Comparison of ENCODE assay signal across 33 cellular contexts in the genomic region with DNA sequence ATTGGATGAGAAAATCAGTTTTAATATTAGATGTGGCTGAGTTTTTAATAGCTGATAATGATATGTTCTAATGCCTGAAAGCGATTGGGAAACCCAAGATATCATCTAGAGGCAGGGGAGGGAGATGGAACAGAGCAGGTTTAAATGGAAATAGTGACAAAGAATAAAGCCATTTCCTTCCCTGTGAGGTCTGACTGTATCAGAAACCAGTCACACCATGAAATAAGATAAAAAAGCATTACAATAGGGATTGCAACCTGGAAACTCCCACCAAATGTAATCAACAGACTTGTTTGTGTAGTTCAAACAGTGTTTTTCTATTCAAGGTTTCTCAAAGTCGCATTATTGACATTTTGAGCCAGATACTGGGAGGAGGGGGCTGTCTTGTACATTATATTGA.
"Had no signal": no experiment of that assay in that cellular context is flagged by ENCODE, and none has a peak within 500 bp of the region (broad histone marks: within the 10 kb centered on the region; RNA-seq: fewer than 3 reads in every experiment).

No MANE protein-coding gene starts in this region.

- H3K9me3 Mint-ChIP-seq: activated naive CD8-positive, alpha-beta T cell treated with anti-CD3 and anti-CD28 coated beads, Interleukin-2, amount 10 ng/mL, durations not matched to agents 7 days and 5 days; activated T-helper 1 cell treated with anti-CD3 and anti-CD28 coated beads, Interleukin-12 subunit alpha, Interleukin-12 subunit beta, Interleukin-2, Interleukin-4 antibody, amounts not matched to agents 30 ng/mL and 10 ng/mL and 1 ng/mL, durations not matched to agents 14 hours and 24 hours and 36 hours; activated T-helper 2 cell treated with anti-CD3 and anti-CD28 coated beads, Interferon-gamma antibody, Interleukin-2, Interleukin-4, amounts not matched to agents 10 μg/mL and 5 μg/mL and 100 μg/mL, durations not matched to agents 14 hours and 24 hours and 36 hours; central memory CD8-positive, alpha-beta T cell; dendritic cell treated with granulocyte-macrophage colony-stimulating factor and Interleukin-4, amounts not matched to agents 40 ng/mL and 50 ng/mL, for 4 days; T-helper 2 cell treated with Interferon-gamma antibody and Interleukin-4, amounts not matched to agents 5 μg/mL and 100 μg/mL, for 36 hours had no signal

- H3K4me1 ChIP-seq: foreskin keratinocyte, gastrocnemius medialis had no signal

- H3K4me3 Mint-ChIP-seq: activated B cell treated with CpG ODN at 0.5 μM for 24 hours; activated CD4-positive, alpha-beta memory T cell treated with anti-CD3 and anti-CD28 coated beads, Interleukin-2, amount 10 ng/mL, durations not matched to agents 7 days and 5 days; activated CD4-positive, alpha-beta T cell treated with anti-CD3 and anti-CD28 coated beads, Interleukin-2, amount 10 ng/mL, durations not matched to agents 24 days and 14 days; activated CD8-positive, alpha-beta memory T cell treated with anti-CD3 and anti-CD28 coated beads, Interleukin-2, amount 10 ng/mL, durations not matched to agents 7 days and 5 days; activated naive CD4-positive, alpha-beta T cell treated with anti-CD3 and anti-CD28 coated beads for 36 hours; activated naive CD4-positive, alpha-beta T cell treated with anti-CD3 and anti-CD28 coated beads, Interleukin-2, amount 50 U/mL, for 24 hours; activated naive CD8-positive, alpha-beta T cell treated with anti-CD3 and anti-CD28 coated beads, Interleukin-2, amount 10 ng/mL, durations not matched to agents 7 days and 5 days; activated T-helper 1 cell treated with anti-CD3 and anti-CD28 coated beads, Interleukin-12 subunit alpha, Interleukin-12 subunit beta, Interleukin-2, Interleukin-4 antibody, amounts not matched to agents 30 ng/mL and 10 ng/mL and 1 ng/mL, durations not matched to agents 14 hours and 24 hours and 36 hours; central memory CD8-positive, alpha-beta T cell; dendritic cell treated with granulocyte-macrophage colony-stimulating factor and Interleukin-4, amounts not matched to agents 40 ng/mL and 50 ng/mL, for 4 days; T-helper 17 cell; T-helper 2 cell treated with Interferon-gamma antibody and Interleukin-4, amounts not matched to agents 5 μg/mL and 100 μg/mL, for 36 hours had no signal

- H3K27me3 Mint-ChIP-seq: activated CD4-positive, alpha-beta T cell treated with anti-CD3 and anti-CD28 coated beads, Interleukin-2, amount 10 ng/mL, durations not matched to agents 24 days and 14 days had no signal

- H3K36me3 Mint-ChIP-seq: activated CD8-positive, alpha-beta memory T cell treated with anti-CD3 and anti-CD28 coated beads, Interleukin-2, amount 10 ng/mL, durations not matched to agents 7 days and 5 days; activated naive CD4-positive, alpha-beta T cell treated with anti-CD3 and anti-CD28 coated beads, Interleukin-2, amount 50 U/mL, for 24 hours; activated naive CD8-positive, alpha-beta T cell treated with anti-CD3 and anti-CD28 coated beads, Interleukin-2, amount 10 ng/mL, durations not matched to agents 7 days and 5 days had no signal

- H3K4me3 ChIP-seq: coronary artery, gastrocnemius medialis, heart left ventricle had no signal

- H3K27me3 ChIP-seq: brain microvascular endothelial cell, gastrocnemius medialis, heart left ventricle had no signal

- DNase-seq: activated B cell treated with CpG ODN at 0.5 μM for 24 hours; activated CD4-positive, alpha-beta memory T cell treated with anti-CD3 and anti-CD28 coated beads, Interleukin-2, amount 10 ng/mL, durations not matched to agents 7 days and 5 days; activated CD4-positive, alpha-beta T cell treated with anti-CD3 and anti-CD28 coated beads, Interleukin-2, amount 10 ng/mL, durations not matched to agents 24 days and 14 days; activated CD8-positive, alpha-beta memory T cell treated with anti-CD3 and anti-CD28 coated beads, Interleukin-2, amount 50 U/mL, for 4 hours; activated effector memory CD4-positive, alpha-beta T cell treated with anti-CD3 and anti-CD28 coated beads, Interleukin-2, amount 50 U/mL, for 16 hours; activated naive CD4-positive, alpha-beta T cell treated with anti-CD3 and anti-CD28 coated beads for 36 hours; activated naive CD8-positive, alpha-beta T cell treated with anti-CD3 and anti-CD28 coated beads, Interleukin-2, amount 10 ng/mL, durations not matched to agents 7 days and 5 days; activated T-cell treated with anti-CD3 and anti-CD28 coated beads, Interleukin-2, amount 50 U/mL, for 1 hour; activated T-cell treated with anti-CD3 and anti-CD28 coated beads, Interleukin-2, amount 50 U/mL, for 48 hours; amniotic stem cell; brain microvascular endothelial cell; effector CD8-positive, alpha-beta T cell; foreskin keratinocyte; gastrocnemius medialis; glutamatergic neuron; heart left ventricle; T-helper 1 cell; T-helper 17 cell; T1000; WERI-Rb-1 had no signal

- H3K27ac ChIP-seq: brain microvascular endothelial cell, coronary artery, foreskin keratinocyte, gastrocnemius medialis, heart left ventricle, WERI-Rb-1 had no signal

- H3K4me1 Mint-ChIP-seq: activated B cell treated with CpG ODN at 0.5 μM for 24 hours; activated CD4-positive, alpha-beta memory T cell treated with anti-CD3 and anti-CD28 coated beads, Interleukin-2, amount 10 ng/mL, durations not matched to agents 7 days and 5 days; activated CD4-positive, alpha-beta T cell treated with anti-CD3 and anti-CD28 coated beads, Interleukin-2, amount 10 ng/mL, durations not matched to agents 24 days and 14 days; activated CD8-positive, alpha-beta memory T cell treated with anti-CD3 and anti-CD28 coated beads, Interleukin-2, amount 10 ng/mL, durations not matched to agents 7 days and 5 days; activated naive CD4-positive, alpha-beta T cell treated with anti-CD3 and anti-CD28 coated beads, Interleukin-2, amount 50 U/mL, for 24 hours; activated naive CD8-positive, alpha-beta T cell treated with anti-CD3 and anti-CD28 coated beads, Interleukin-2, amount 10 ng/mL, durations not matched to agents 7 days and 5 days; central memory CD8-positive, alpha-beta T cell; T-helper 17 cell had no signal

- FAIRE-seq: astrocyte, bronchial epithelial cell, endometrium had no signal

- H3K9me3 ChIP-seq: gastrocnemius medialis had no signal

- ATAC-seq: activated CD4-positive, CD25-positive, alpha-beta regulatory T cell treated with anti-CD3 and anti-CD28 coated beads, Interleukin-2, amount 50 U/mL, for 24 hours; activated CD8-positive, alpha-beta memory T cell treated with anti-CD3 and anti-CD28 coated beads, Interleukin-2, amount 10 ng/mL, durations not matched to agents 7 days and 5 days; esophagus mucosa; foreskin keratinocyte; gastrocnemius medialis; T-helper 17 cell had no signal

- H3K27ac Mint-ChIP-seq: activated B cell treated with CpG ODN at 0.5 μM for 24 hours; activated CD4-positive, alpha-beta memory T cell treated with anti-CD3 and anti-CD28 coated beads, Interleukin-2, amount 10 ng/mL, durations not matched to agents 7 days and 5 days; activated CD8-positive, alpha-beta memory T cell treated with anti-CD3 and anti-CD28 coated beads, Interleukin-2, amount 10 ng/mL, durations not matched to agents 7 days and 5 days; activated naive CD4-positive, alpha-beta T cell treated with anti-CD3 and anti-CD28 coated beads for 36 hours; activated naive CD4-positive, alpha-beta T cell treated with anti-CD3 and anti-CD28 coated beads, Interleukin-2, amount 50 U/mL, for 24 hours; activated naive CD8-positive, alpha-beta T cell treated with anti-CD3 and anti-CD28 coated beads, Interleukin-2, amount 10 ng/mL, durations not matched to agents 7 days and 5 days; activated T-helper 1 cell treated with anti-CD3 and anti-CD28 coated beads, Interleukin-12 subunit alpha, Interleukin-12 subunit beta, Interleukin-2, Interleukin-4 antibody, amounts not matched to agents 30 ng/mL and 10 ng/mL and 1 ng/mL, durations not matched to agents 14 hours and 24 hours and 36 hours; activated T-helper 2 cell treated with anti-CD3 and anti-CD28 coated beads, Interferon-gamma antibody, Interleukin-2, Interleukin-4, amounts not matched to agents 10 μg/mL and 5 μg/mL and 100 μg/mL, durations not matched to agents 14 hours and 24 hours and 36 hours; T-helper 17 cell; T-helper 2 cell treated with Interferon-gamma antibody and Interleukin-4, amounts not matched to agents 5 μg/mL and 100 μg/mL, for 36 hours had no signal

- H3K36me3 ChIP-seq: brain microvascular endothelial cell, gastrocnemius medialis, heart left ventricle, WERI-Rb-1 had no signal
